Comparison of ENCODE assay signal across 8 cellular contexts in the genomic region with DNA sequence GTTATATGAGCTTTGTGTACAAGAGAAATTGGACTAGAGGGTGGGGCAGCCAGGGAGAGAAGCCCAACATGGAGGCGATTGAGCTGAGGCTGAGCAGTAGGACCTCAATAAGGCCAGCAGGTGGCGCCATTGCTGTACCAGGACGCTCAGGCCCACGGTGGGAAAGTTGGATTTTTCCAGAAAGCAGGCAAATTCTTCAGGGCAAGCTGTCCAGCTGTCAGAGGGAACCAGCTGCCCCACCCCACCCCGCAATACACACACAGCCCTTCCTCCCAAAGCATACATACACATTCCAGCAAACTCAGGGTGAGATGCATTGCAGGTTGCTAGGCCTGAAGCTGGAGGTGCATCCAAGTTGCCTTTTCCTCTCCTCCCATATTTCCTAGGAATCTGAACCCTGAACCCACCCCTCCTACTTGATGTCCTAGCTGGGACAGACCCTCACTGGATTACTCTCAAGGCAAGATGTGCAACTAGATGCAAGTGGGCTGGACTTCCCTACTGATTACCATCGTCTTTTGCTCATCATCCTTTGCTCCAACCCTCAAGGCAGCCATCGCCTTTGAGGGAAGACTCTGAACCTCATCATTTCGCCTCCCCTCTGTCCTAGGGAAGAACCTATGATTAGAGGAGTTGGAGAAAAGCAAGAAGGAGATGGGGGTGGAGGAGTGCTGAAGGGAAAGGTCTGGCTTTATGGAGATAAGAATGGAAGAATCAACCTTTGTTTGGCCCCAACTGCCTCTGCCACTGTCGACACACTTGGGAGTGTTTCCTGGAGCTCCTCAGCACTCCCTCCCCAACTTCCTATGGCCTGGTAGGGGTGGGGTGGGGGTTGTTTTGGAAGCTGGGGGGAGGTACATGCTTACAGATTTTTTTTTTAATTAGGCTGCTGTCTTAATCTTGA. TPM values are rescaled to one million over a fixed set of nuclear protein-coding genes. Genes with fewer than 3 reads are reported as not detected.
A peak's percentile ranks its signal among the peaks of the same experiment; 100 is the strongest.
DNase-seq lines count a peak whose midpoint lies in the region; ATAC-seq and TF ChIP-seq lines count a peak whose summit lies in the region.

No MANE protein-coding gene starts in this region.

- peaks cover 2% of the 10 kb centered on the region for H3K36me3 Mint-ChIP-seq in T-helper 1 cell treated with Interleukin-12 subunit alpha and Interleukin-12 subunit beta and Interleukin-4 antibody, amounts not matched to agents 30 μg/mL and 1 μg/mL, for 36 hours (ENCODE audit: low read depth)

- POLR2A ChIA-PET in HEK293 (lab: Yijun Ruan, JAX) = interaction anchor here (1.0 to 1.5 kb wide), 3 partner anchors 11 to 78 kb away, joined by 3 to 8 read pairs (median 3); no protein-coding TSS in a partner anchor

- H3K4me3 Mint-ChIP-seq in T-helper 1 cell treated with Interleukin-12 subunit alpha and Interleukin-12 subunit beta and Interleukin-4 antibody, amounts not matched to agents 30 μg/mL and 1 μg/mL, for 36 hours = no peak overlapping the region

- peaks cover 35% of the 10 kb centered on the region for H3K4me1 Mint-ChIP-seq in T-helper 1 cell treated with Interleukin-12 subunit alpha and Interleukin-12 subunit beta and Interleukin-4 antibody, amounts not matched to agents 30 μg/mL and 1 μg/mL, for 36 hours (ENCODE audit: low read depth)

- intact Hi-C loops in left ventricle myocardium superior (cut with micrococcal nuclease) = no loop called here

- CTCF ChIA-PET in HEK293 (lab: Yijun Ruan, JAX) = interaction anchor here (0.5 to 9.5 kb wide), 59 partner anchors 11 to 1363 kb away, joined by 3 to 146 read pairs (median 5); a partner anchor contains a TSS

- peak overlapping the region; percentile 97 for H3K27ac Mint-ChIP-seq in T-helper 1 cell treated with Interleukin-12 subunit alpha and Interleukin-12 subunit beta and Interleukin-4 antibody, amounts not matched to agents 30 μg/mL and 1 μg/mL, for 36 hours

- no peaks in the 10 kb centered on the region for H3K9me3 ChIP-seq in HEK293 (ENCODE audit: control insufficient read depth, insufficient read depth, low read depth, low read length)

- DNase-seq in G401 (ENCODE audit: low spot score) (peak; percentile 91), NCI-H1105 treated with DMSO at 0.1 percent for 48 hours (lab: John Stamatoyannopoulos, UW) (peak; percentile 77), amygdala (lab: John Stamatoyannopoulos, UW) (peak in 51 of 56 donors; percentile 12 to 89 (median 61)), left ventricle myocardium superior (peak; percentile 91), renal cortical epithelial cell (ENCODE audit: low read depth) (peak; percentile 60)

- peak; percentile 80 for TF ChIP-seq CTCF in HEK293 (tag by site-specific recombination; IDR thresholded peaks at IDR 0.05)

- H3K4me3 ChIP-seq in HEK293 (ENCODE audit: low read depth, low read length) = no peak overlapping the region

- no peaks in the 10 kb centered on the region for H3K36me3 ChIP-seq in HEK293 (ENCODE audit: control insufficient read depth in 2 of 2, insufficient read depth in 1 of 2, low read length in 2 of 2)

- ATAC-seq in left ventricle myocardium superior (peak; percentile 87), GM18858 (IDR thresholded peaks at IDR 0.05; ENCODE audit: unreplicated experiment) (no peak)

- peaks cover 12% of the 10 kb centered on the region for H3K27me3 Mint-ChIP-seq in T-helper 1 cell treated with Interleukin-12 subunit alpha and Interleukin-12 subunit beta and Interleukin-4 antibody, amounts not matched to agents 30 μg/mL and 1 μg/mL, for 36 hours (ENCODE audit: low read depth)

- no peaks in the 10 kb centered on the region for H3K4me1 ChIP-seq in HEK293 (ENCODE audit: control insufficient read depth, insufficient read depth, low read length)

- H3K9me3 Mint-ChIP-seq in T-helper 1 cell treated with Interleukin-12 subunit alpha and Interleukin-12 subunit beta and Interleukin-4 antibody, amounts not matched to agents 30 μg/mL and 1 μg/mL, for 36 hours = no peaks in the 10 kb centered on the region

- no peak overlapping the region for H3K27ac ChIP-seq in HEK293 (ENCODE audit: extremely low read depth, low read depth, low read length)

- in situ Hi-C loops in G401 (cut with HindIII; ENCODE audit: low sequenced_read_pairs) = no loop called here

TF ChIP-seq in HEK293, 187 proteins besides CTCF, POLR2A, EP300 and RAD21 (continues in another document):
- TF ChIP-seq ZFP41 (tag by site-specific recombination; IDR thresholded peaks at IDR 0.05; ENCODE audit: borderline replicate concordance) = no peak
- TF ChIP-seq MZF1 (tag by site-specific recombination; IDR thresholded peaks at IDR 0.05; ENCODE audit: borderline replicate concordance) = no peak
- TF ChIP-seq, protein P1, sequence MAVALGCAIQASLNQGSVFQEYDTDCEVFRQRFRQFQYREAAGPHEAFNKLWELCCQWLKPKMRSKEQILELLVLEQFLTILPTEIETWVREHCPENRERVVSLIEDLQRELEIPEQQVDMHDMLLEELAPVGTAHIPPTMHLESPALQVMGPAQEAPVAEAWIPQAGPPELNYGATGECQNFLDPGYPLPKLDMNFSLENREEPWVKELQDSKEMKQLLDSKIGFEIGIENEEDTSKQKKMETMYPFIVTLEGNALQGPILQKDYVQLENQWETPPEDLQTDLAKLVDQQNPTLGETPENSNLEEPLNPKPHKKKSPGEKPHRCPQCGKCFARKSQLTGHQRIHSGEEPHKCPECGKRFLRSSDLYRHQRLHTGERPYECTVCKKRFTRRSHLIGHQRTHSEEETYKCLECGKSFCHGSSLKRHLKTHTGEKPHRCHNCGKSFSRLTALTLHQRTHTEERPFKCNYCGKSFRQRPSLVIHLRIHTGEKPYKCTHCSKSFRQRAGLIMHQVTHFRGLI (tag by site-specific recombination; IDR thresholded peaks at IDR 0.05) = peak; percentile 86
- no peak for TF ChIP-seq ZSCAN23 (tag by site-specific recombination; IDR thresholded peaks at IDR 0.05)
- TF ChIP-seq, protein P2, sequence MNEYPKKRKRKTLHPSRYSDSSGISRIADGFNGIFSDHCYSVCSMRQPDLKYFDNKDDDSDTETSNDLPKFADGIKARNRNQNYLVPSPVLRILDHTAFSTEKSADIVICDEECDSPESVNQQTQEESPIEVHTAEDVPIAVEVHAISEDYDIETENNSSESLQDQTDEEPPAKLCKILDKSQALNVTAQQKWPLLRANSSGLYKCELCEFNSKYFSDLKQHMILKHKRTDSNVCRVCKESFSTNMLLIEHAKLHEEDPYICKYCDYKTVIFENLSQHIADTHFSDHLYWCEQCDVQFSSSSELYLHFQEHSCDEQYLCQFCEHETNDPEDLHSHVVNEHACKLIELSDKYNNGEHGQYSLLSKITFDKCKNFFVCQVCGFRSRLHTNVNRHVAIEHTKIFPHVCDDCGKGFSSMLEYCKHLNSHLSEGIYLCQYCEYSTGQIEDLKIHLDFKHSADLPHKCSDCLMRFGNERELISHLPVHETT (tag by site-specific recombination; IDR thresholded peaks at IDR 0.05) = no peak
- peak; percentile 58 for TF ChIP-seq KLF1 (tag by site-specific recombination; IDR thresholded peaks at IDR 0.05)
- TF ChIP-seq ZNF561 (tag by site-specific recombination; IDR thresholded peaks at IDR 0.05; ENCODE audit: borderline replicate concordance) = no peak
- 0 out of 2 replicates have a peak, but pooled peaks have one; percentile 12 for TF ChIP-seq ZNF629 (tag by site-specific recombination; IDR thresholded peaks at IDR 0.05)
- TF ChIP-seq ZNF169 (tag by site-specific recombination; IDR thresholded peaks at IDR 0.05) = no peak
- no peak for TF ChIP-seq ZNF211 (tag by site-specific recombination; IDR thresholded peaks at IDR 0.05; ENCODE audit: low read depth)
- TF ChIP-seq, protein P3, sequence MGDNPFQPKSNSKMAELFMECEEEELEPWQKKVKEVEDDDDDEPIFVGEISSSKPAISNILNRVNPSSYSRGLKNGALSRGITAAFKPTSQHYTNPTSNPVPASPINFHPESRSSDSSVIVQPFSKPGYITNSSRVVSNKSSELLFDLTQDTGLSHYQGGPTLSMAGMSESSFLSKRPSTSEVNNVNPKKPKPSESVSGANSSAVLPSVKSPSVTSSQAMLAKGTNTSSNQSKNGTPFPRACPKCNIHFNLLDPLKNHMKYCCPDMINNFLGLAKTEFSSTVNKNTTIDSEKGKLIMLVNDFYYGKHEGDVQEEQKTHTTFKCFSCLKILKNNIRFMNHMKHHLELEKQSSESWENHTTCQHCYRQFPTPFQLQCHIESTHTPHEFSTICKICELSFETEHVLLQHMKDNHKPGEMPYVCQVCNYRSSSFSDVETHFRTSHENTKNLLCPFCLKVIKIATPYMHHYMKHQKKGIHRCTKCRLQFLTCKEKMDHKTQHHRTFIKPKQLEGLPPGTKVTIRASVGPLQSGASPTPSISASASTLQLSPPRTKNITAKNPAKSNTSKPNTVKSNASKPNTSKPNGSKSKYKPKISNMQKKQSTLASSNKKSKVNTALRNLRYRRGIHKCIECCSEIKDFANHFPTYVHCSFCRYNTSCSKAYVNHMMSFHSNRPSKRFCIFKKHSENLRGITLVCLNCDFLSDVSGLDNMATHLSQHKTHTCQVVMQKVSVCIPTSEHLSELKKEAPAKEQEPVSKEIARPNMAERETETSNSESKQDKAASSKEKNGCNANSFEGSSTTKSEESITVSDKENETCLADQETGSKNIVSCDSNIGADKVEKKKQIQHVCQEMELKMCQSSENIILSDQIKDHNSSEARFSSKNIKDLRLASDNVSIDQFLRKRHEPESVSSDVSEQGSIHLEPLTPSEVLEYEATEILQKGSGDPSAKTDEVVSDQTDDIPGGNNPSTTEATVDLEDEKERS (tag by site-specific recombination; IDR thresholded peaks at IDR 0.05) = no peak
- peak; percentile 98 for TF ChIP-seq ZNF654 (tag by site-specific recombination; IDR thresholded peaks at IDR 0.05; ENCODE audit: low read depth)
- TF ChIP-seq ZNF544 (tag by site-specific recombination; IDR thresholded peaks at IDR 0.05) = no peak
- TF ChIP-seq ZNF670 (tag by site-specific recombination; IDR thresholded peaks at IDR 0.05; ENCODE audit: low read depth) = no peak

RNA-seq across cellular contexts. Expression of a gene that starts 25.5 kb away (rescaled TPM):
- not detected in 2 replicates for total RNA-seq in G401 (2014; rRNA removed; shearing (Covaris generic))
- total RNA-seq in left ventricle myocardium superior = 72.1 TPM
- total RNA-seq in renal cortical epithelial cell = 0.35 TPM in 2 replicates

Comparison
In these comparisons a context has a peak if more than half of its experiments do, and no peak if none do; other contexts are left out.
1. RNA of a gene that starts 25.5 kb away (total RNA-seq): 72.1 TPM in left ventricle myocardium superior (single experiment); 0.35 TPM in renal cortical epithelial cell and not detected in G401; every median in the first group is over 10 times any median in the second.
2. Peak in every context shown above with its lines, with median percentiles within 50 percentile points of each other: DNase-seq.